In the genomic region with DNA sequence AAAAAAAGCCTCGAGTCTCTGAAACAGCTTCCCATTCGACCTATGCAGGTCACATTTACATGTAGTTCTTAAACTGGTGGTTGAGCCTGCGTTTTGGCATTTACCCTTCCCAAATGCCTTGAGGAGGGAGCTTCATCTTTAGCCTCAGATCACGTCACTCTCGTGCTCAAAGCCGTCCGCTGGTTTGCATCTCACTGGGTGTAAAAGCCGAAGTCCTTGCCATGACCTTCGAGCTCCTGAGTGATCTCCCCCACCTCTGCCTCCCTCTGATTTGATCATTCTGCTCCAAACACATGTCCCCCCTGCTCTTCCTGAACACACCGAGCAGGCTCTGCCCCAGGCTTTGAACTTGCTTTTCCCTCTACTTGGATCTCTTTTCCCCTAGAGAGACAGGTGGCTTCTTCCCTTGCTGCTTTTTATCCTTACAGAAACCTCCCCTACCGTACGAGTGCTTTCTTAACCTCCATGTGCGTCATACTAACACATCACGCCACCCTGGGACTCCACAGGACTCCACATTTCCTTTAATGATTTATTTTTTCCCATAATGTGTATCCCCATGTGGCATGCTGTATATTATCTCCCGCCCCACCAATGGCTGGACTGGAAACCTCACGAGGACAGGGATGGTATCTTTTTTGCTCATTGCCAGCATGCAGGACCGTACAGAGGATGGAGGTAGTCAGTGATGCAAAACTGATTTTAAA, we compare ENCODE assay signal across 1 cellular context.
TF ChIP-seq lines count a peak whose summit lies in the region.

No MANE protein-coding gene starts in this region.

TF ChIP-seq in GM12878, 131 proteins besides CTCF, POLR2A, EP300 and RAD21 (continued from another document):
- TF ChIP-seq, protein P1, sequence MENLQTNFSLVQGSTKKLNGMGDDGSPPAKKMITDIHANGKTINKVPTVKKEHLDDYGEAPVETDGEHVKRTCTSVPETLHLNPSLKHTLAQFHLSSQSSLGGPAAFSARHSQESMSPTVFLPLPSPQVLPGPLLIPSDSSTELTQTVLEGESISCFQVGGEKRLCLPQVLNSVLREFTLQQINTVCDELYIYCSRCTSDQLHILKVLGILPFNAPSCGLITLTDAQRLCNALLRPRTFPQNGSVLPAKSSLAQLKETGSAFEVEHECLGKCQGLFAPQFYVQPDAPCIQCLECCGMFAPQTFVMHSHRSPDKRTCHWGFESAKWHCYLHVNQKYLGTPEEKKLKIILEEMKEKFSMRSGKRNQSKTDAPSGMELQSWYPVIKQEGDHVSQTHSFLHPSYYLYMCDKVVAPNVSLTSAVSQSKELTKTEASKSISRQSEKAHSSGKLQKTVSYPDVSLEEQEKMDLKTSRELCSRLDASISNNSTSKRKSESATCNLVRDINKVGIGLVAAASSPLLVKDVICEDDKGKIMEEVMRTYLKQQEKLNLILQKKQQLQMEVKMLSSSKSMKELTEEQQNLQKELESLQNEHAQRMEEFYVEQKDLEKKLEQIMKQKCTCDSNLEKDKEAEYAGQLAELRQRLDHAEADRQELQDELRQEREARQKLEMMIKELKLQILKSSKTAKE (IDR thresholded peaks at IDR 0.05; ENCODE audit: low read depth, poor library complexity, severe bottlenecking), result no peak
- TF ChIP-seq DPF2 (IDR thresholded peaks at IDR 0.05) (0 out of 2 replicates have a peak, but pooled peaks have one; percentile 11), RB1 (IDR thresholded peaks at IDR 0.05; ENCODE audit: borderline replicate concordance) (no peak), ATF2 (IDR thresholded peaks at IDR 0.05; ENCODE audit: low read length) (no peak), BCLAF1 (IDR thresholded peaks at IDR 0.05) (no peak), WRNIP1 (IDR thresholded peaks at IDR 0.05; ENCODE audit: borderline replicate concordance, low read depth, low read length) (no peak), MEF2A (IDR thresholded peaks at IDR 0.05; ENCODE audit: insufficient read depth, low read depth, low read length) (no peak), BACH1 (IDR thresholded peaks at IDR 0.05; ENCODE audit: borderline replicate concordance) (no peak), IKZF2 (IDR thresholded peaks at IDR 0.05) (peak; percentile 48 to 55; a peak in 3 of 4 replicates), ZZZ3 (IDR thresholded peaks at IDR 0.05; ENCODE audit: control insufficient read depth, insufficient read length, low read depth) (no peak)
- TF ChIP-seq, protein P2, sequence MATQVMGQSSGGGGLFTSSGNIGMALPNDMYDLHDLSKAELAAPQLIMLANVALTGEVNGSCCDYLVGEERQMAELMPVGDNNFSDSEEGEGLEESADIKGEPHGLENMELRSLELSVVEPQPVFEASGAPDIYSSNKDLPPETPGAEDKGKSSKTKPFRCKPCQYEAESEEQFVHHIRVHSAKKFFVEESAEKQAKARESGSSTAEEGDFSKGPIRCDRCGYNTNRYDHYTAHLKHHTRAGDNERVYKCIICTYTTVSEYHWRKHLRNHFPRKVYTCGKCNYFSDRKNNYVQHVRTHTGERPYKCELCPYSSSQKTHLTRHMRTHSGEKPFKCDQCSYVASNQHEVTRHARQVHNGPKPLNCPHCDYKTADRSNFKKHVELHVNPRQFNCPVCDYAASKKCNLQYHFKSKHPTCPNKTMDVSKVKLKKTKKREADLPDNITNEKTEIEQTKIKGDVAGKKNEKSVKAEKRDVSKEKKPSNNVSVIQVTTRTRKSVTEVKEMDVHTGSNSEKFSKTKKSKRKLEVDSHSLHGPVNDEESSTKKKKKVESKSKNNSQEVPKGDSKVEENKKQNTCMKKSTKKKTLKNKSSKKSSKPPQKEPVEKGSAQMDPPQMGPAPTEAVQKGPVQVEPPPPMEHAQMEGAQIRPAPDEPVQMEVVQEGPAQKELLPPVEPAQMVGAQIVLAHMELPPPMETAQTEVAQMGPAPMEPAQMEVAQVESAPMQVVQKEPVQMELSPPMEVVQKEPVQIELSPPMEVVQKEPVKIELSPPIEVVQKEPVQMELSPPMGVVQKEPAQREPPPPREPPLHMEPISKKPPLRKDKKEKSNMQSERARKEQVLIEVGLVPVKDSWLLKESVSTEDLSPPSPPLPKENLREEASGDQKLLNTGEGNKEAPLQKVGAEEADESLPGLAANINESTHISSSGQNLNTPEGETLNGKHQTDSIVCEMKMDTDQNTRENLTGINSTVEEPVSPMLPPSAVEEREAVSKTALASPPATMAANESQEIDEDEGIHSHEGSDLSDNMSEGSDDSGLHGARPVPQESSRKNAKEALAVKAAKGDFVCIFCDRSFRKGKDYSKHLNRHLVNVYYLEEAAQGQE (IDR thresholded peaks at IDR 0.05; ENCODE audit: low read depth, low read length), result no peak
- TF ChIP-seq, protein P3, sequence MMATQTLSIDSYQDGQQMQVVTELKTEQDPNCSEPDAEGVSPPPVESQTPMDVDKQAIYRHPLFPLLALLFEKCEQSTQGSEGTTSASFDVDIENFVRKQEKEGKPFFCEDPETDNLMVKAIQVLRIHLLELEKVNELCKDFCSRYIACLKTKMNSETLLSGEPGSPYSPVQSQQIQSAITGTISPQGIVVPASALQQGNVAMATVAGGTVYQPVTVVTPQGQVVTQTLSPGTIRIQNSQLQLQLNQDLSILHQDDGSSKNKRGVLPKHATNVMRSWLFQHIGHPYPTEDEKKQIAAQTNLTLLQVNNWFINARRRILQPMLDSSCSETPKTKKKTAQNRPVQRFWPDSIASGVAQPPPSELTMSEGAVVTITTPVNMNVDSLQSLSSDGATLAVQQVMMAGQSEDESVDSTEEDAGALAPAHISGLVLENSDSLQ (IDR thresholded peaks at IDR 0.05), result no peak
